ENCODE assay signal across 1 cellular context in the genomic region with DNA sequence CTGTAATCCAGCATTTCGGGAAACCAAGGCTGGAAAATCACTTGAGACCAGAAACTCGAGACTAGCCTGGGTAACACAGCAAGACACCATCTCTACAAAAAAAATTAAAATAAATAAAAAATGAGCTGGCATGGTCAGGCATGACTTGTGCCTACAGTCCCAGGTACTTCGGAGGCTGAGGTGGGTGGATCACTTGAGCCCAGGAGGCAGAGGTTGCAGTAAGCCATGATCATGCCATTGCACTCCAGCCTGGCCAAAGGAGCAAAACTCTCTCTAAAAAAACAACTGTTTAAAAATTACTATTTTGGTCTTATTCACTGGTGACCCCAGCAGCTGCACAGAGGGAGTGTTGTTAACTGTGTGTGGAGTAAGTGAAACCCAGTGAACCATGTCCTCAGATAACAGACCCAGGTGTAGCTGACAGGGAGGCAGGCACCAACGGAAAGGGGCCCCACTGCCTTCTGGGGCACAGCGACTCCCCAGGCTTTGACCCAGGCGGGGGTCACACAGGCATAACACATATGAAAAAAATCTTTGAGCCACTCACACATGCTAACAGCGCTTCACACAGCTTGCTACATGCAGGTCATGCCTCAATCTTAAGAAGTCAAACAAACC.
TF ChIP-seq lines count a peak whose summit lies in the region.

No MANE protein-coding gene starts in this region.

TF ChIP-seq in GM12878, 131 proteins besides CTCF, POLR2A, EP300 and RAD21 (continued from another document):
- TF ChIP-seq, protein P1, sequence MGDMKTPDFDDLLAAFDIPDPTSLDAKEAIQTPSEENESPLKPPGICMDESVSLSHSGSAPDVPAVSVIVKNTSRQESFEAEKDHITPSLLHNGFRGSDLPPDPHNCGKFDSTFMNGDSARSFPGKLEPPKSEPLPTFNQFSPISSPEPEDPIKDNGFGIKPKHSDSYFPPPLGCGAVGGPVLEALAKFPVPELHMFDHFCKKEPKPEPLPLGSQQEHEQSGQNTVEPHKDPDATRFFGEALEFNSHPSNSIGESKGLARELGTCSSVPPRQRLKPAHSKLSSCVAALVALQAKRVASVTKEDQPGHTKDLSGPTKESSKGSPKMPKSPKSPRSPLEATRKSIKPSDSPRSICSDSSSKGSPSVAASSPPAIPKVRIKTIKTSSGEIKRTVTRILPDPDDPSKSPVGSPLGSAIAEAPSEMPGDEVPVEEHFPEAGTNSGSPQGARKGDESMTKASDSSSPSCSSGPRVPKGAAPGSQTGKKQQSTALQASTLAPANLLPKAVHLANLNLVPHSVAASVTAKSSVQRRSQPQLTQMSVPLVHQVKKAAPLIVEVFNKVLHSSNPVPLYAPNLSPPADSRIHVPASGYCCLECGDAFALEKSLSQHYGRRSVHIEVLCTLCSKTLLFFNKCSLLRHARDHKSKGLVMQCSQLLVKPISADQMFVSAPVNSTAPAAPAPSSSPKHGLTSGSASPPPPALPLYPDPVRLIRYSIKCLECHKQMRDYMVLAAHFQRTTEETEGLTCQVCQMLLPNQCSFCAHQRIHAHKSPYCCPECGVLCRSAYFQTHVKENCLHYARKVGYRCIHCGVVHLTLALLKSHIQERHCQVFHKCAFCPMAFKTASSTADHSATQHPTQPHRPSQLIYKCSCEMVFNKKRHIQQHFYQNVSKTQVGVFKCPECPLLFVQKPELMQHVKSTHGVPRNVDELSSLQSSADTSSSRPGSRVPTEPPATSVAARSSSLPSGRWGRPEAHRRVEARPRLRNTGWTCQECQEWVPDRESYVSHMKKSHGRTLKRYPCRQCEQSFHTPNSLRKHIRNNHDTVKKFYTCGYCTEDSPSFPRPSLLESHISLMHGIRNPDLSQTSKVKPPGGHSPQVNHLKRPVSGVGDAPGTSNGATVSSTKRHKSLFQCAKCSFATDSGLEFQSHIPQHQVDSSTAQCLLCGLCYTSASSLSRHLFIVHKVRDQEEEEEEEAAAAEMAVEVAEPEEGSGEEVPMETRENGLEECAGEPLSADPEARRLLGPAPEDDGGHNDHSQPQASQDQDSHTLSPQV (IDR thresholded peaks at IDR 0.05): peak; percentile 26; the same call in 1 of the 2 replicates
- TF ChIP-seq MXI1 (IDR thresholded peaks at IDR 0.05; ENCODE audit: low read depth, low read length) (no peak), DPF2 (IDR thresholded peaks at IDR 0.05) (no peak), RAD51 (IDR thresholded peaks at IDR 0.05) (no peak), CHD4 (IDR thresholded peaks at IDR 0.05) (no peak), NR2F1 (conservative IDR thresholded peaks at IDR 0.05) (peak; percentile 72; the same call in 1 of the 2 replicates), TCF12 (IDR thresholded peaks at IDR 0.05; ENCODE audit: low read depth, low read length) (peak; percentile 68; the same call in 1 of the 2 replicates), SP1 (IDR thresholded peaks at IDR 0.05; ENCODE audit: low read depth, low read length) (no peak), CREM (IDR thresholded peaks at IDR 0.05; ENCODE audit: low read depth) (0 out of 2 replicates have a peak, but pooled peaks have one; percentile 13), LARP7 (IDR thresholded peaks at IDR 0.05) (no peak), MTA2 (IDR thresholded peaks at IDR 0.05; ENCODE audit: low read depth) (peak; percentile 40; the same call in 1 of the 2 replicates), KAT2A (conservative IDR thresholded peaks at IDR 0.05; ENCODE audit: control insufficient read depth, low read depth, low read length) (no peak), RUNX3 (IDR thresholded peaks at IDR 0.05; ENCODE audit: low read length) (no peak; the same call in 1 of the 2 replicates), IKZF1 (conservative IDR thresholded peaks at IDR 0.05) (no peak; the same call in 1 of the 2 replicates), BHLHE40 (IDR thresholded peaks at IDR 0.05; ENCODE audit: borderline replicate concordance in 1 of 2, low read depth in 2 of 2, low read length in 1 of 2) (0 out of 4 replicates have a peak, but pooled peaks of 1 of the 2 experiments have one; percentile 27), ZZZ3 (IDR thresholded peaks at IDR 0.05; ENCODE audit: control insufficient read depth, insufficient read length, low read depth) (no peak), ESRRA (IDR thresholded peaks at IDR 0.05; ENCODE audit: low read length) (no peak)
- TF ChIP-seq, protein P2, sequence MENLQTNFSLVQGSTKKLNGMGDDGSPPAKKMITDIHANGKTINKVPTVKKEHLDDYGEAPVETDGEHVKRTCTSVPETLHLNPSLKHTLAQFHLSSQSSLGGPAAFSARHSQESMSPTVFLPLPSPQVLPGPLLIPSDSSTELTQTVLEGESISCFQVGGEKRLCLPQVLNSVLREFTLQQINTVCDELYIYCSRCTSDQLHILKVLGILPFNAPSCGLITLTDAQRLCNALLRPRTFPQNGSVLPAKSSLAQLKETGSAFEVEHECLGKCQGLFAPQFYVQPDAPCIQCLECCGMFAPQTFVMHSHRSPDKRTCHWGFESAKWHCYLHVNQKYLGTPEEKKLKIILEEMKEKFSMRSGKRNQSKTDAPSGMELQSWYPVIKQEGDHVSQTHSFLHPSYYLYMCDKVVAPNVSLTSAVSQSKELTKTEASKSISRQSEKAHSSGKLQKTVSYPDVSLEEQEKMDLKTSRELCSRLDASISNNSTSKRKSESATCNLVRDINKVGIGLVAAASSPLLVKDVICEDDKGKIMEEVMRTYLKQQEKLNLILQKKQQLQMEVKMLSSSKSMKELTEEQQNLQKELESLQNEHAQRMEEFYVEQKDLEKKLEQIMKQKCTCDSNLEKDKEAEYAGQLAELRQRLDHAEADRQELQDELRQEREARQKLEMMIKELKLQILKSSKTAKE (IDR thresholded peaks at IDR 0.05; ENCODE audit: low read depth, poor library complexity, severe bottlenecking): no peak
TF ChIP-seq in GM12878: peak in this region for 17.
